Comparison of ENCODE assay signal across 13 cellular contexts in the genomic region with DNA sequence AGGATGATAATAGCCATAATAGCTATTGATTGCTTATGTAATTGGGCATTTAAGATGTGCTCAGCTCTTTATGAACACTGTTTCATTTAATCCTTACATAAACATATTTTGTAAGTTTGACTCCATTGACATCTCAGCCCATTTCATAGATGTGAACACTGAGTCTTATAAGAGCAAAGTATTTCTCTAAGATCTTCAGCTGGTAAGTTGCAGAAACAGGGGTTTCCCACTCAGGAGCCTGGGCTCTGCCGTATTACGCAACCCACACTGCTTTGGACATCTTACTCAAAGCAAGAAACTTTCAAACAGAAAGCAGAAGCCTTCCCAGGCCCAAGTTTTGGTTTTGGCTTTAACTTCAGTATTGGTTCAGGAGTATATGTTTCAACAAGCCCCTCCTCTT.
A peak's percentile ranks its signal among the peaks of the same experiment; 100 is the strongest.
DNase-seq lines count a peak whose midpoint lies in the region; ATAC-seq and TF ChIP-seq lines count a peak whose summit lies in the region.
"Had no signal": no experiment of that assay in that cellular context is flagged by ENCODE, and none has a peak within 500 bp of the region (broad histone marks: within the 10 kb centered on the region; RNA-seq: fewer than 3 reads in every experiment).

No MANE protein-coding gene starts in this region.

- intact Hi-C loops in left cardiac atrium (cut with DNase I), result no loop called here

- peak; percentile 21 for DNase-seq in AG10803 (ENCODE audit: low read depth)
- DNase-seq in GM19240 (ENCODE audit: insufficient read length, low spot score), result peak; percentile 65
- DNase-seq in MV-4-11 (lab: John Stamatoyannopoulos, UW), result peak; percentile 94
- no peak for DNase-seq in NCI-H524 treated with DMSO at 0.1 percent for 48 hours (lab: John Stamatoyannopoulos, UW)
- DNase-seq in effector CD8-positive, alpha-beta T cell (lab: John Stamatoyannopoulos, UW), result no peak
- DNase-seq in left cardiac atrium, result no peak
- no peak for DNase-seq in AML-193 (lab: John Stamatoyannopoulos, UW)
- DNase-seq: activated CD8-positive, alpha-beta memory T cell treated with anti-CD3 and anti-CD28 coated beads, Interleukin-2, amount 50 U/mL, for 48 hours; GDM1; NCI-H2171; upper lobe of left lung had no signal

- H3K4me3 ChIP-seq in AG10803 (ENCODE audit: low read length), result no peak overlapping the region
- H3K4me3 ChIP-seq: body of pancreas, upper lobe of left lung had no signal

- ATAC-seq in HG02884 (IDR thresholded peaks at IDR 0.05; ENCODE audit: unreplicated experiment), result peak; percentile 92
- no peak for ATAC-seq in left cardiac atrium
- ATAC-seq: body of pancreas had no signal

- TF ChIP-seq CTCF in AG10803 (conservative IDR thresholded peaks at IDR 0.05; ENCODE audit: low read length), result no peak

Comparison
In these comparisons a context has a peak if more than half of its experiments do, and no peak if none do; other contexts are left out.
1. DNase-seq: peak in AG10803 (single experiment), GM19240 (single experiment) and MV-4-11 (single experiment); none in NCI-H524 treated with DMSO at 0.1 percent for 48 hours (single experiment), effector CD8-positive, alpha-beta T cell (single experiment), left cardiac atrium (single experiment) and AML-193 (0 of 2).